8 cellular contexts compared by ENCODE assay signal in the genomic region with DNA sequence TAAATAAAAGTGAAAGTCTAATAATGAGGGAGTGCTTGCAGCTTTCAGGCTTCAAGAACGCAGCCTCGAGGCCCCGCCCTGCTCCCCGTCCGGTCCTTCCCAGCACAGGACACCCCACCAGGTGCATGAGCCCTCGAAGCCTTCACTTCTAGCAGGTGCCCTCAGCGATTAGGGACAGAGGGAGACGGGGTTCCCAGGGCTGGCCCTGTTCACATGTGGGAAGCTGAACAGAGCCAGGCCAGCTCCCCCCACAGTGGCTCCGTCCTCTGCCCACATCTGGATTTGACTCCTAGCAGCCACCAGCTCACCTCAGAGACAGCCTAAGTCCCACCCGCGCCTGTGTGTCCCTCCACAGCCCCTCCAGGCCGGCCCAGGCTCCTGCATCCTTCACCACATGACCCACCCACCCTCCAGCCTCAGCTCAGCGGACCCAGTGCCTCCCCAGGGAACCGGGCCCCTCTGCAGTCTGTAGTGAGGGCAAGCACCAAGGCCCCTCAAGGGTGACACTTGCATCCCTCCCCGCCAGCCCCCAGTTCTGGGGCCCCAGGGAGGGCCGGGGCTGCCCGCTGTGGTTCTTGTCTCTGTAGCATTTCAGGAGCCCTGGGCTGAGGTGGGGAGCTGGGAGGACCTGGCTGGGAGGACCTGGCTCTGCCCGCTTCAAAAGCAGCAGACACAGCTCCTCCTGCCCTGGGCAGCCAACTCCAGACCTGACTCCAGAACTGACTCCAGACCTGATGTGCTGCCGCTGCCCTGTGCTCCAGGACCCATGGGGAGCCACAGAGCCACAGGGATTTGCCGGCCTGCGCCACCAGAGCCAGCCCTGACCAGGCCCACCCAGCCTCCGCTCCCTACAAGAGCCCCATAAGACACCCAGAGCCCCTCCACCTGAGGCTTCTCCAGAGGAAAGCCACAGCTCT. TPM values are rescaled to one million over a fixed set of nuclear protein-coding genes. Genes with fewer than 3 reads are reported as not detected.
DNase-seq lines count a peak whose midpoint lies in the region; ATAC-seq and TF ChIP-seq lines count a peak whose summit lies in the region.

No MANE protein-coding gene starts in this region.

- H3K27me3 ChIP-seq in MG63: no peaks in the 10 kb centered on the region
- H3K27me3 ChIP-seq in lower lobe of right lung (ENCODE audit: low read depth): no peaks in the 10 kb centered on the region

- H3K4me3 ChIP-seq in MG63: peak overlapping the region; percentile 63
- peak overlapping the region; percentile 76 for H3K4me3 ChIP-seq in astrocyte of the cerebellum (ENCODE audit: low read depth, low read length)
- peak overlapping the region; percentile 85 for H3K4me3 ChIP-seq in lower lobe of right lung

- H3K4me1 ChIP-seq in lower lobe of right lung: peaks cover 90% of the 10 kb centered on the region

- H3K36me3 ChIP-seq in MG63 (peaks cover 12% of the 10 kb centered on the region), lower lobe of right lung (peaks cover 36% of the 10 kb centered on the region)

- H3K27ac ChIP-seq in lower lobe of right lung: peak overlapping the region; percentile 97
- H3K27ac ChIP-seq in substantia nigra (ENCODE audit: low read depth, low read length, poor library complexity, severe bottlenecking): peak overlapping the region; percentile 72

- intact Hi-C loops in lower lobe of right lung (cut with DNase I): no loop called here

- ATAC-seq in lower lobe of right lung: peak; percentile 0 to 1
- ATAC-seq in omental fat pad (ENCODE audit: low FRiP score): no peak
- no peak for ATAC-seq in HG03280 (IDR thresholded peaks at IDR 0.05; ENCODE audit: unreplicated experiment)
- ATAC-seq in GM19397 (IDR thresholded peaks at IDR 0.05; ENCODE audit: unreplicated experiment): no peak

- in situ Hi-C loops in astrocyte of the cerebellum (cut with HindIII; ENCODE audit: low sequenced_read_pairs): no loop called here

- peak; percentile 36 for DNase-seq in AG20443 (ENCODE audit: low spot score)
- no peak for DNase-seq in MG63
- no peak for DNase-seq in astrocyte of the cerebellum (ENCODE audit: low read depth)
- no peak for DNase-seq in lower lobe of right lung
- no peak for DNase-seq in substantia nigra (lab: John Stamatoyannopoulos, UW)
- DNase-seq in omental fat pad (ENCODE audit: low spot score): no peak

- H3K9me3 ChIP-seq in MG63 (no peaks in the 10 kb centered on the region), lower lobe of right lung (no peaks in the 10 kb centered on the region)

- TF ChIP-seq CTCF in astrocyte of the cerebellum (IDR thresholded peaks at IDR 0.05; ENCODE audit: low read depth, low read length, missing control alignments) (no peak), lower lobe of right lung (IDR thresholded peaks at IDR 0.05) (no peak), omental fat pad (IDR thresholded peaks at IDR 0.05) (no peak)

RNA-seq across cellular contexts. Expression of a gene that starts 27.3 kb away (rescaled TPM):
- 293 and 320 TPM in 2 replicates for total RNA-seq in MG63 (2014; rRNA removed; shearing (Covaris generic); ENCODE audit: low replicate concordance)
- total RNA-seq in lower lobe of right lung (378 TPM), omental fat pad (1,000 to 10,000 TPM in 1 of 4 donors, 100 to 1,000 TPM in 3; 429 to 1,640 (median 892) TPM)

RNA-seq across cellular contexts. Expression of a gene that starts 35.9 kb away (rescaled TPM):
- total RNA-seq in MG63 (2014; rRNA removed; shearing (Covaris generic); ENCODE audit: low replicate concordance): 128 and 157 TPM in 2 replicates
- total RNA-seq in lower lobe of right lung (158 TPM), omental fat pad (100 to 1,000 TPM; 151 to 216 (median 188) TPM)

RNA-seq across cellular contexts. Expression of a gene that starts 43.0 kb away (rescaled TPM):
- 15.6 and 22.7 TPM in 2 replicates for total RNA-seq in MG63 (2014; rRNA removed; shearing (Covaris generic); ENCODE audit: low replicate concordance)
- total RNA-seq in lower lobe of right lung (91.6 TPM), omental fat pad (100 to 1,000 TPM in 1 of 4 donors, 10 to 100 TPM in 3; 33.1 to 208 (median 61.9) TPM)

Comparison
In these comparisons a context has a peak if more than half of its experiments do, and no peak if none do; other contexts are left out.
1. ATAC-seq: peak in lower lobe of right lung (2 of 2); none in omental fat pad (single experiment), HG03280 (single experiment) and GM19397 (single experiment).
2. Peak in every context shown above with its lines, with median percentiles within 50 percentile points of each other: H3K4me3 ChIP-seq.